In the genomic region with DNA sequence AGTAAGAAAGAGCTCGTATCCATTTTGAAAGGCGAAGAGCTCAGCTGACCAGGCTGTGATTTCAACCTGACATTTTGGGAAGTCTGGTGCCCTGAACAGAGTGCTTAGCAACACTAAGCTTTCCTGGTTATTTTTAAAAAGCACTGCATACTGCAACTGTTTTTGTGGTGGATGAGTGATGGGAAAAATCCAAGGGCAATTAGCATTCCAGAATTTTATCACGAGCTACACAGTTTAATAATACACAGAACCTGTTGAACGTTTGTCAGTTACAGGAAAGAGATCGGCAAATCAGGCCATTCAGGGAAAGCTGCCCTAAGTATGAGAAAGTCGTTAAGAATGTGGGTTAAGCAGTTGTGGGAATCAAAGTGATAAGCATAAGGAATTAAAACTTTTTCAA, we compare ENCODE assay signal across 1 cellular context.
TF ChIP-seq lines count a peak whose summit lies in the region.

No MANE protein-coding gene starts in this region.

TF ChIP-seq in WTC11, 78 proteins besides CTCF, POLR2A, EP300 and RAD21 (continued from another document):
- TF ChIP-seq, protein P1, sequence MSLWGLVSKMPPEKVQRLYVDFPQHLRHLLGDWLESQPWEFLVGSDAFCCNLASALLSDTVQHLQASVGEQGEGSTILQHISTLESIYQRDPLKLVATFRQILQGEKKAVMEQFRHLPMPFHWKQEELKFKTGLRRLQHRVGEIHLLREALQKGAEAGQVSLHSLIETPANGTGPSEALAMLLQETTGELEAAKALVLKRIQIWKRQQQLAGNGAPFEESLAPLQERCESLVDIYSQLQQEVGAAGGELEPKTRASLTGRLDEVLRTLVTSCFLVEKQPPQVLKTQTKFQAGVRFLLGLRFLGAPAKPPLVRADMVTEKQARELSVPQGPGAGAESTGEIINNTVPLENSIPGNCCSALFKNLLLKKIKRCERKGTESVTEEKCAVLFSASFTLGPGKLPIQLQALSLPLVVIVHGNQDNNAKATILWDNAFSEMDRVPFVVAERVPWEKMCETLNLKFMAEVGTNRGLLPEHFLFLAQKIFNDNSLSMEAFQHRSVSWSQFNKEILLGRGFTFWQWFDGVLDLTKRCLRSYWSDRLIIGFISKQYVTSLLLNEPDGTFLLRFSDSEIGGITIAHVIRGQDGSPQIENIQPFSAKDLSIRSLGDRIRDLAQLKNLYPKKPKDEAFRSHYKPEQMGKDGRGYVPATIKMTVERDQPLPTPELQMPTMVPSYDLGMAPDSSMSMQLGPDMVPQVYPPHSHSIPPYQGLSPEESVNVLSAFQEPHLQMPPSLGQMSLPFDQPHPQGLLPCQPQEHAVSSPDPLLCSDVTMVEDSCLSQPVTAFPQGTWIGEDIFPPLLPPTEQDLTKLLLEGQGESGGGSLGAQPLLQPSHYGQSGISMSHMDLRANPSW (CRISPR knock-in tag; conservative IDR thresholded peaks at IDR 0.05; ENCODE audit: low read depth): no peak
- TF ChIP-seq, protein P2, sequence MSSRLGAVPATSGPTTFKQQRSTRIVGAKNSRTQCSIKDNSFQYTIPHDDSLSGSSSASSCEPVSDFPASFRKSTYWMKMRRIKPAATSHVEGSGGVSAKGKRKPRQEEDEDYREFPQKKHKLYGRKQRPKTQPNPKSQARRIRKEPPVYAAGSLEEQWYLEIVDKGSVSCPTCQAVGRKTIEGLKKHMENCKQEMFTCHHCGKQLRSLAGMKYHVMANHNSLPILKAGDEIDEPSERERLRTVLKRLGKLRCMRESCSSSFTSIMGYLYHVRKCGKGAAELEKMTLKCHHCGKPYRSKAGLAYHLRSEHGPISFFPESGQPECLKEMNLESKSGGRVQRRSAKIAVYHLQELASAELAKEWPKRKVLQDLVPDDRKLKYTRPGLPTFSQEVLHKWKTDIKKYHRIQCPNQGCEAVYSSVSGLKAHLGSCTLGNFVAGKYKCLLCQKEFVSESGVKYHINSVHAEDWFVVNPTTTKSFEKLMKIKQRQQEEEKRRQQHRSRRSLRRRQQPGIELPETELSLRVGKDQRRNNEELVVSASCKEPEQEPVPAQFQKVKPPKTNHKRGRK (CRISPR knock-in tag; IDR thresholded peaks at IDR 0.05; ENCODE audit: borderline replicate concordance): no peak
